ENCODE assay signal across 26 cellular contexts in genomic region chr16:54007504-54007903, GRCh38.
"Had no signal": no experiment of that assay in that cellular context is flagged by ENCODE, and none has a peak within 500 bp of the region (broad histone marks: within the 10 kb centered on the region; RNA-seq: fewer than 3 reads in every experiment).

No MANE protein-coding gene starts in this region.

- ATAC-seq: activated CD4-positive, alpha-beta T cell treated with anti-CD3 and anti-CD28 coated beads for 36 hours; activated CD8-positive, alpha-beta memory T cell treated with anti-CD3 and anti-CD28 coated beads, Interleukin-2, amount 10 ng/mL, durations not matched to agents 7 days and 5 days; activated CD8-positive, alpha-beta T cell treated with anti-CD3 and anti-CD28 coated beads, Interleukin-2, amount 10 ng/mL, durations not matched to agents 7 days and 5 days; activated naive CD8-positive, alpha-beta T cell treated with anti-CD3 and anti-CD28 coated beads, Interleukin-2, amount 50 U/mL, for 24 hours; body of pancreas had no signal

- H3K4me1 ChIP-seq: adrenal gland, body of pancreas, colonic mucosa, esophagus squamous epithelium had no signal

- H3K36me3 ChIP-seq: adrenal gland, colonic mucosa had no signal

- H3K27ac ChIP-seq: adrenal gland, body of pancreas, colonic mucosa, epithelial cell of prostate, esophagus squamous epithelium had no signal

- H3K4me3 ChIP-seq: adrenal gland, body of pancreas, colonic mucosa, esophagus squamous epithelium had no signal

- H3K27me3 ChIP-seq: adrenal gland, body of pancreas, colonic mucosa, esophagus squamous epithelium had no signal

- H3K9me3 ChIP-seq: adrenal gland, colonic mucosa, esophagus squamous epithelium had no signal

- DNase-seq: activated CD4-positive, alpha-beta memory T cell treated with anti-CD3 and anti-CD28 coated beads for 36 hours; activated CD4-positive, alpha-beta T cell treated with anti-CD3 and anti-CD28 coated beads for 36 hours; activated CD4-positive, alpha-beta T cell treated with anti-CD3 and anti-CD28 coated beads, Interleukin-2, amount 10 ng/mL, durations not matched to agents 24 days and 14 days; activated CD4-positive, CD25-positive, alpha-beta regulatory T cell; activated CD4-positive, CD25-positive, alpha-beta regulatory T cell treated with anti-CD3 and anti-CD28 coated beads, Interleukin-2, amount 50 U/mL, for 72 hours; activated CD8-positive, alpha-beta memory T cell treated with anti-CD3 and anti-CD28 coated beads, Interleukin-2, amount 10 ng/mL, durations not matched to agents 7 days and 5 days; activated CD8-positive, alpha-beta memory T cell treated with anti-CD3 and anti-CD28 coated beads, Interleukin-2, amount 50 U/mL, for 4 hours; activated CD8-positive, alpha-beta T cell treated with anti-CD3 and anti-CD28 coated beads, Interleukin-2, amount 10 ng/mL, durations not matched to agents 7 days and 5 days; activated effector memory CD4-positive, alpha-beta T cell treated with anti-CD3 and anti-CD28 coated beads, Interleukin-2, amount 50 U/mL, for 16 hours; activated naive CD4-positive, alpha-beta T cell treated with anti-CD3 and anti-CD28 coated beads for 36 hours; activated naive CD8-positive, alpha-beta T cell treated with anti-CD3 and anti-CD28 coated beads for 36 hours; activated naive CD8-positive, alpha-beta T cell treated with anti-CD3 and anti-CD28 coated beads, Interleukin-2, amount 50 U/mL, for 24 hours; activated T-cell treated with anti-CD3 and anti-CD28 coated beads, Interleukin-2, amount 50 U/mL, for 1 hour; activated T-cell treated with anti-CD3 and anti-CD28 coated beads, Interleukin-2, amount 50 U/mL, for 48 hours; adrenal gland; amygdala; aorta; body of pancreas; central memory CD4-positive, alpha-beta T cell; cerebellar nuclear complex; colonic mucosa; effector CD8-positive, alpha-beta T cell; esophagus squamous epithelium; foreskin melanocyte; T-helper 2 cell had no signal
